In the genomic region with DNA sequence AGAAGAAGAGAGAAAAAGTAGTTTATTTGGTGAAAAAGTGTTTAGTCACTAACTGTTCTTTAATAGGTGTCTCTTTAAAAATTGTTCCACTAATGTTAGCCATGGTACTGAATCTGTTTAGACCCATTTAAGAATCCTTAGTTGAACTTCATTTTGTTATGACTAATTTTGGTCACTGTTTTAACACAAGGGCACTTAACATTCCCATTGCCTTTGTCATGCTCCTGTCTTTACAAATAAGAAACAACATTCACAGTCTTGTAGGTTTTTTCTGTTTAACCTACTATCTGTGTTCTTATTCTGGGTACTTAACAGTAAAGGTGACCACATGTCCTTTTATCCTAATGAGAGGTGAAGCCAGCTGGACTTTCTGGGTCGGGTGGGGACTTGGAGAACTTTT, we compare ENCODE assay signal across 13 cellular contexts.
DNase-seq lines count a peak whose midpoint lies in the region; ATAC-seq, FAIRE-seq and TF ChIP-seq lines count a peak whose summit lies in the region.
"Had no signal": no experiment of that assay in that cellular context is flagged by ENCODE, and none has a peak within 500 bp of the region (broad histone marks: within the 10 kb centered on the region; RNA-seq: fewer than 3 reads in every experiment).

No MANE protein-coding gene starts in this region.

- ATAC-seq in left lung (peak; percentile 85), GM23338 (no peak), GM21723 (IDR thresholded peaks at IDR 0.05; ENCODE audit: unreplicated experiment) (no peak), left lobe of liver (no peak)

- intact Hi-C loops in left lung (cut with DNase I), result no loop called here

- peaks cover 2% of the 10 kb centered on the region for H3K27me3 Mint-ChIP-seq in GM23338 (ENCODE audit: insufficient read depth, low read depth, poor library complexity)

- H3K4me2 ChIP-seq in GM23338, result no peak overlapping the region

- H3K9me2 ChIP-seq in GM23338 (ENCODE audit: insufficient read depth), result peaks cover 5% of the 10 kb centered on the region; the same call in 1 of the 2 replicates

- H3K79me2 ChIP-seq in GM23338 (replicated peaks; ENCODE audit: insufficient read depth), result no peaks in the 10 kb centered on the region

- H4K20me1 ChIP-seq in GM23338 (replicated peaks; ENCODE audit: insufficient read depth), result no peaks in the 10 kb centered on the region

- no peak for FAIRE-seq in HTR-8/SVneo (lab: Jason Lieb, UNC)

- no peak overlapping the region for H2AFZ ChIP-seq in GM23338

- H3K27me3 ChIP-seq in left lung, result no peaks in the 10 kb centered on the region
- no peaks in the 10 kb centered on the region for H3K27me3 ChIP-seq in GM23338 (ENCODE audit: insufficient read depth)
- H3K27me3 ChIP-seq: heart left ventricle, MG63, suprapubic skin had no signal

- POLR2A ChIA-PET in AG04449 (lab: Yijun Ruan, JAX), result interaction anchor here (1.2 kb wide), 1 partner anchor 227 kb away, joined by 4 read pairs; no protein-coding TSS in a partner anchor

- H3F3A ChIP-seq in GM23338 (replicated peaks; ENCODE audit: low read depth), result no peaks in the 10 kb centered on the region

- in situ Hi-C loops in astrocyte of the spinal cord (cut with HindIII; ENCODE audit: low sequenced_read_pairs), result no loop called here

- DNase-seq in AG04449 (ENCODE audit: low read depth, low spot score), result peak; percentile 58
- peak; percentile 34 for DNase-seq in HTR-8/SVneo (ENCODE audit: insufficient read length, low spot score)
- DNase-seq in astrocyte of the spinal cord (ENCODE audit: low read depth, low spot score), result peak; percentile 84
- DNase-seq in left lung, result no peak
- DNase-seq in stimulated activated CD4-positive, alpha-beta T cell treated with anti-CD3 and anti-CD28 coated beads, Interleukin-15, amount 100 ng/mL, for 24 hours, result no peak
- no peak for DNase-seq in GM23338 (ENCODE audit: low spot score)
- no peak for DNase-seq in left lobe of liver (ENCODE audit: low spot score)
- DNase-seq: activated CD4-positive, CD25-positive, alpha-beta regulatory T cell; heart left ventricle; MG63 had no signal

- H3K27ac Mint-ChIP-seq in GM23338, result no peak overlapping the region
- H3K27ac Mint-ChIP-seq: activated T-helper 2 cell treated with anti-CD3 and anti-CD28 coated beads, Interferon-gamma antibody, Interleukin-2, Interleukin-4, amounts not matched to agents 10 μg/mL and 5 μg/mL and 100 μg/mL, durations not matched to agents 14 hours and 24 hours and 36 hours had no signal

- no peaks in the 10 kb centered on the region for H3K4me1 ChIP-seq in left lung
- H3K4me1 ChIP-seq in GM23338 (ENCODE audit: insufficient read depth), result no peaks in the 10 kb centered on the region

- H3K4me3 ChIP-seq in AG04449 (ENCODE audit: low read depth, low read length) (no peak overlapping the region), astrocyte of the spinal cord (ENCODE audit: low read depth, low read length) (no peak overlapping the region), left lung (no peak overlapping the region), GM23338 (no peak overlapping the region)
- H3K4me3 ChIP-seq: heart left ventricle, MG63, suprapubic skin had no signal

- H3K9me3 Mint-ChIP-seq in GM23338, result no peaks in the 10 kb centered on the region
- H3K9me3 Mint-ChIP-seq: activated T-helper 2 cell treated with anti-CD3 and anti-CD28 coated beads, Interferon-gamma antibody, Interleukin-2, Interleukin-4, amounts not matched to agents 10 μg/mL and 5 μg/mL and 100 μg/mL, durations not matched to agents 14 hours and 24 hours and 36 hours had no signal

- TF ChIP-seq CTCF in AG04449 (IDR thresholded peaks at IDR 0.05; ENCODE audit: insufficient read depth, low read length, missing control alignments), result no peak
- TF ChIP-seq CTCF in astrocyte of the spinal cord (IDR thresholded peaks at IDR 0.05; ENCODE audit: low read depth, low read length), result no peak
- no peak for TF ChIP-seq CTCF in left lung (IDR thresholded peaks at IDR 0.05)
- TF ChIP-seq CTCF in GM23338 (conservative IDR thresholded peaks at IDR 0.05; ENCODE audit: low read depth in 2 of 2), result no peak

- peaks cover 11% of the 10 kb centered on the region for H3K36me3 Mint-ChIP-seq in GM23338 (ENCODE audit: low read depth)

- H3K27ac ChIP-seq in left lung, result no peak overlapping the region
- no peak overlapping the region for H3K27ac ChIP-seq in GM23338 (ENCODE audit: low read depth)

- H3K36me3 ChIP-seq in left lung, result peaks cover 0 to 13% of the 10 kb centered on the region in 2 donors
- no peaks in the 10 kb centered on the region for H3K36me3 ChIP-seq in GM23338 (ENCODE audit: insufficient read depth)

- CTCF ChIA-PET in AG04449 (lab: Yijun Ruan, JAX), result interaction anchor here (1.4 kb wide), 1 partner anchor 697 kb away, joined by 7 read pairs; no protein-coding TSS in a partner anchor

- no peaks in the 10 kb centered on the region for H3K9me3 ChIP-seq in left lung
- H3K9me3 ChIP-seq: heart left ventricle, MG63, suprapubic skin had no signal

- no peaks in the 10 kb centered on the region for H3K4me1 Mint-ChIP-seq in GM23338

- no peak overlapping the region for H3K4me3 Mint-ChIP-seq in GM23338

TF ChIP-seq in GM23338, 12 proteins besides CTCF, POLR2A, EP300 and RAD21 (continues in another document):
- no peak for TF ChIP-seq ZNF114 (CRISPR knock-in tag; IDR thresholded peaks at IDR 0.05)
- TF ChIP-seq POLR2AphosphoS5 (IDR thresholded peaks at IDR 0.05; ENCODE audit: low read depth), result no peak
- no peak for TF ChIP-seq EZH2phosphoT487 (IDR thresholded peaks at IDR 0.05; ENCODE audit: unreplicated experiment)
- TF ChIP-seq, protein P1, sequence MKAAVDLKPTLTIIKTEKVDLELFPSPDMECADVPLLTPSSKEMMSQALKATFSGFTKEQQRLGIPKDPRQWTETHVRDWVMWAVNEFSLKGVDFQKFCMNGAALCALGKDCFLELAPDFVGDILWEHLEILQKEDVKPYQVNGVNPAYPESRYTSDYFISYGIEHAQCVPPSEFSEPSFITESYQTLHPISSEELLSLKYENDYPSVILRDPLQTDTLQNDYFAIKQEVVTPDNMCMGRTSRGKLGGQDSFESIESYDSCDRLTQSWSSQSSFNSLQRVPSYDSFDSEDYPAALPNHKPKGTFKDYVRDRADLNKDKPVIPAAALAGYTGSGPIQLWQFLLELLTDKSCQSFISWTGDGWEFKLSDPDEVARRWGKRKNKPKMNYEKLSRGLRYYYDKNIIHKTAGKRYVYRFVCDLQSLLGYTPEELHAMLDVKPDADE (IDR thresholded peaks at IDR 0.05), result no peak
- TF ChIP-seq STAT1 (IDR thresholded peaks at IDR 0.05; ENCODE audit: unreplicated experiment), result no peak
- no peak for TF ChIP-seq NANOG (IDR thresholded peaks at IDR 0.05; ENCODE audit: borderline replicate concordance)
- no peak for TF ChIP-seq EZH2 (IDR thresholded peaks at IDR 0.05; ENCODE audit: low read depth, unreplicated experiment)
- TF ChIP-seq, protein P2, sequence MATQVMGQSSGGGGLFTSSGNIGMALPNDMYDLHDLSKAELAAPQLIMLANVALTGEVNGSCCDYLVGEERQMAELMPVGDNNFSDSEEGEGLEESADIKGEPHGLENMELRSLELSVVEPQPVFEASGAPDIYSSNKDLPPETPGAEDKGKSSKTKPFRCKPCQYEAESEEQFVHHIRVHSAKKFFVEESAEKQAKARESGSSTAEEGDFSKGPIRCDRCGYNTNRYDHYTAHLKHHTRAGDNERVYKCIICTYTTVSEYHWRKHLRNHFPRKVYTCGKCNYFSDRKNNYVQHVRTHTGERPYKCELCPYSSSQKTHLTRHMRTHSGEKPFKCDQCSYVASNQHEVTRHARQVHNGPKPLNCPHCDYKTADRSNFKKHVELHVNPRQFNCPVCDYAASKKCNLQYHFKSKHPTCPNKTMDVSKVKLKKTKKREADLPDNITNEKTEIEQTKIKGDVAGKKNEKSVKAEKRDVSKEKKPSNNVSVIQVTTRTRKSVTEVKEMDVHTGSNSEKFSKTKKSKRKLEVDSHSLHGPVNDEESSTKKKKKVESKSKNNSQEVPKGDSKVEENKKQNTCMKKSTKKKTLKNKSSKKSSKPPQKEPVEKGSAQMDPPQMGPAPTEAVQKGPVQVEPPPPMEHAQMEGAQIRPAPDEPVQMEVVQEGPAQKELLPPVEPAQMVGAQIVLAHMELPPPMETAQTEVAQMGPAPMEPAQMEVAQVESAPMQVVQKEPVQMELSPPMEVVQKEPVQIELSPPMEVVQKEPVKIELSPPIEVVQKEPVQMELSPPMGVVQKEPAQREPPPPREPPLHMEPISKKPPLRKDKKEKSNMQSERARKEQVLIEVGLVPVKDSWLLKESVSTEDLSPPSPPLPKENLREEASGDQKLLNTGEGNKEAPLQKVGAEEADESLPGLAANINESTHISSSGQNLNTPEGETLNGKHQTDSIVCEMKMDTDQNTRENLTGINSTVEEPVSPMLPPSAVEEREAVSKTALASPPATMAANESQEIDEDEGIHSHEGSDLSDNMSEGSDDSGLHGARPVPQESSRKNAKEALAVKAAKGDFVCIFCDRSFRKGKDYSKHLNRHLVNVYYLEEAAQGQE (IDR thresholded peaks at IDR 0.05; ENCODE audit: unreplicated experiment), result no peak

Comparison
In these comparisons a context has a peak if more than half of its experiments do, and no peak if none do; other contexts are left out.
1. DNase-seq: peak in AG04449 (single experiment), HTR-8/SVneo (single experiment) and astrocyte of the spinal cord (single experiment); none in left lung (0 of 2), stimulated activated CD4-positive, alpha-beta T cell treated with anti-CD3 and anti-CD28 coated beads, Interleukin-15, amount 100 ng/mL, for 24 hours (single experiment), GM23338 (single experiment) and left lobe of liver (single experiment).